Comparison of ENCODE assay signal across 14 cellular contexts in genomic region chr10:7389346-7389745, GRCh38. TPM values are rescaled to one million over a fixed set of nuclear protein-coding genes. Genes with fewer than 3 reads are reported as not detected.
A peak's percentile ranks its signal among the peaks of the same experiment; 100 is the strongest.
DNase-seq lines count a peak whose midpoint lies in the region; ATAC-seq and TF ChIP-seq lines count a peak whose summit lies in the region.
"Had no signal": no experiment of that assay in that cellular context is flagged by ENCODE, and none has a peak within 500 bp of the region (broad histone marks: within the 10 kb centered on the region; RNA-seq: fewer than 3 reads in every experiment).

No MANE protein-coding gene starts in this region.

- peak overlapping the region; percentile 59 for H3K4me3 Mint-ChIP-seq in activated naive CD4-positive, alpha-beta T cell treated with anti-CD3 and anti-CD28 coated beads, Interleukin-2, amount 50 U/mL, for 24 hours
- H3K4me3 Mint-ChIP-seq in activated CD8-positive, alpha-beta T cell treated with anti-CD3 and anti-CD28 coated beads for 36 hours: no peak overlapping the region

- intact Hi-C loops in activated CD8-positive, alpha-beta T cell treated with anti-CD3 and anti-CD28 coated beads for 36 hours (cut with micrococcal nuclease): no loop called here
- intact Hi-C loops in aorta (cut with DNase I): no loop called here

- no peaks in the 10 kb centered on the region for H3K27me3 Mint-ChIP-seq in activated naive CD4-positive, alpha-beta T cell treated with anti-CD3 and anti-CD28 coated beads, Interleukin-2, amount 50 U/mL, for 24 hours
- no peaks in the 10 kb centered on the region for H3K27me3 Mint-ChIP-seq in activated CD8-positive, alpha-beta T cell treated with anti-CD3 and anti-CD28 coated beads for 36 hours

- TF ChIP-seq CTCF in activated CD8-positive, alpha-beta T cell treated with anti-CD3 and anti-CD28 coated beads for 36 hours (IDR thresholded peaks at IDR 0.05): no peak

- peak overlapping the region; percentile 76 for H3K27ac Mint-ChIP-seq in activated naive CD4-positive, alpha-beta T cell treated with anti-CD3 and anti-CD28 coated beads, Interleukin-2, amount 50 U/mL, for 24 hours
- H3K27ac Mint-ChIP-seq in activated CD8-positive, alpha-beta T cell treated with anti-CD3 and anti-CD28 coated beads for 36 hours: peak overlapping the region; percentile 64

- no peaks in the 10 kb centered on the region for H3K4me1 ChIP-seq in aorta (ENCODE audit: control insufficient read depth in 1 of 2, insufficient read depth in 2 of 2, low read length in 2 of 2)
- H3K4me1 ChIP-seq: psoas muscle, thyroid gland had no signal

- peak; percentile 44 for ATAC-seq in GM21576 (IDR thresholded peaks at IDR 0.05; ENCODE audit: unreplicated experiment)
- no peak for ATAC-seq in activated CD8-positive, alpha-beta T cell treated with anti-CD3 and anti-CD28 coated beads for 36 hours
- no peak for ATAC-seq in aorta (ENCODE audit: low FRiP score)
- no peak for ATAC-seq in SK-N-SH treated with all-trans-retinoic acid at 6 μM for 48 hours
- ATAC-seq: psoas muscle had no signal

- no peaks in the 10 kb centered on the region for H3K9me3 Mint-ChIP-seq in activated naive CD4-positive, alpha-beta T cell treated with anti-CD3 and anti-CD28 coated beads, Interleukin-2, amount 50 U/mL, for 24 hours
- H3K9me3 Mint-ChIP-seq in activated CD8-positive, alpha-beta T cell treated with anti-CD3 and anti-CD28 coated beads for 36 hours: no peaks in the 10 kb centered on the region

- peaks cover 3% of the 10 kb centered on the region for H3K36me3 Mint-ChIP-seq in activated naive CD4-positive, alpha-beta T cell treated with anti-CD3 and anti-CD28 coated beads, Interleukin-2, amount 50 U/mL, for 24 hours
- peaks cover 6% of the 10 kb centered on the region for H3K36me3 Mint-ChIP-seq in activated CD8-positive, alpha-beta T cell treated with anti-CD3 and anti-CD28 coated beads for 36 hours (ENCODE audit: low read depth)

- H3K4me3 ChIP-seq in aorta (ENCODE audit: low read length in 2 of 2): no peak overlapping the region
- H3K4me3 ChIP-seq: psoas muscle, thyroid gland had no signal

- H3K9me3 ChIP-seq in aorta (ENCODE audit: control insufficient read depth, low read length): no peaks in the 10 kb centered on the region
- H3K9me3 ChIP-seq: psoas muscle, thyroid gland had no signal

- no peak overlapping the region for H3K27ac ChIP-seq in aorta (ENCODE audit: low read depth in 1 of 2, low read length in 2 of 2)
- H3K27ac ChIP-seq: psoas muscle, thyroid gland had no signal

- DNase-seq in activated naive CD4-positive, alpha-beta T cell treated with anti-CD3 and anti-CD28 coated beads, Interleukin-2, amount 50 U/mL, for 16 hours: no peak
- no peak for DNase-seq in activated CD8-positive, alpha-beta T cell treated with anti-CD3 and anti-CD28 coated beads for 36 hours
- DNase-seq in pons (ENCODE audit: low spot score) (peak; percentile 46), aorta (no peak)
- DNase-seq in activated CD4-positive, CD25-positive, alpha-beta regulatory T cell (lab: John Stamatoyannopoulos, UW): no peak
- DNase-seq: mesenchymal stem cell, NCI-H1092, NCI-H2081, NCI-H524, psoas muscle, thyroid gland had no signal

- CTCF ChIA-PET in activated CD8-positive, alpha-beta T cell treated with anti-CD3 and anti-CD28 coated beads for 36 hours (lab: Charles Lee): interaction anchor here (0.8 to 1.9 kb wide), 3 partner anchors 22 to 469 kb away, joined by 3 to 5 read pairs (median 4); no protein-coding TSS in a partner anchor

- no peaks in the 10 kb centered on the region for H3K27me3 ChIP-seq in aorta (ENCODE audit: control insufficient read depth in 1 of 2, insufficient read depth in 2 of 2, low read length in 1 of 2)
- H3K27me3 ChIP-seq: thyroid gland had no signal

- POLR2A ChIA-PET in activated CD8-positive, alpha-beta T cell treated with anti-CD3 and anti-CD28 coated beads for 36 hours (lab: Charles Lee): no interaction called here

- H3K36me3 ChIP-seq in aorta (ENCODE audit: control insufficient read depth in 1 of 2, insufficient read depth in 2 of 2, low read length in 1 of 2): no peaks in the 10 kb centered on the region
- H3K36me3 ChIP-seq: thyroid gland had no signal

- H3K4me1 Mint-ChIP-seq in activated naive CD4-positive, alpha-beta T cell treated with anti-CD3 and anti-CD28 coated beads, Interleukin-2, amount 50 U/mL, for 24 hours: peaks cover 89% of the 10 kb centered on the region
- peaks cover 52% of the 10 kb centered on the region for H3K4me1 Mint-ChIP-seq in activated CD8-positive, alpha-beta T cell treated with anti-CD3 and anti-CD28 coated beads for 36 hours (ENCODE audit: low read depth)

- 69 to 79% methylated on average over 2 of the region's 2 CpGs for WGBS in aorta, 2 donors

TF ChIP-seq in SK-N-SH treated with all-trans-retinoic acid at 6 μM for 48 hours, 23 proteins besides CTCF, POLR2A, EP300 and RAD21:
- no peak for TF ChIP-seq GLIS3 (CRISPR knock-in tag; IDR thresholded peaks at IDR 0.05)
- no peak for TF ChIP-seq CSDC2 (CRISPR knock-in tag; IDR thresholded peaks at IDR 0.05)
- TF ChIP-seq ZFP3 (CRISPR knock-in tag; IDR thresholded peaks at IDR 0.05): no peak
- TF ChIP-seq TOX (CRISPR knock-in tag; IDR thresholded peaks at IDR 0.05; ENCODE audit: borderline replicate concordance): no peak
- TF ChIP-seq ZNF70 (CRISPR knock-in tag; IDR thresholded peaks at IDR 0.05): no peak
- TF ChIP-seq POU6F1 (CRISPR knock-in tag; IDR thresholded peaks at IDR 0.05; ENCODE audit: borderline replicate concordance, low read depth): no peak
- TF ChIP-seq ZNF565 (CRISPR knock-in tag; conservative IDR thresholded peaks at IDR 0.05; ENCODE audit: low read depth): no peak
- TF ChIP-seq ARNTL (CRISPR knock-in tag; IDR thresholded peaks at IDR 0.05; ENCODE audit: borderline replicate concordance, low read depth): no peak
- TF ChIP-seq RARB (CRISPR knock-in tag; IDR thresholded peaks at IDR 0.05): no peak
- TF ChIP-seq, protein P1, sequence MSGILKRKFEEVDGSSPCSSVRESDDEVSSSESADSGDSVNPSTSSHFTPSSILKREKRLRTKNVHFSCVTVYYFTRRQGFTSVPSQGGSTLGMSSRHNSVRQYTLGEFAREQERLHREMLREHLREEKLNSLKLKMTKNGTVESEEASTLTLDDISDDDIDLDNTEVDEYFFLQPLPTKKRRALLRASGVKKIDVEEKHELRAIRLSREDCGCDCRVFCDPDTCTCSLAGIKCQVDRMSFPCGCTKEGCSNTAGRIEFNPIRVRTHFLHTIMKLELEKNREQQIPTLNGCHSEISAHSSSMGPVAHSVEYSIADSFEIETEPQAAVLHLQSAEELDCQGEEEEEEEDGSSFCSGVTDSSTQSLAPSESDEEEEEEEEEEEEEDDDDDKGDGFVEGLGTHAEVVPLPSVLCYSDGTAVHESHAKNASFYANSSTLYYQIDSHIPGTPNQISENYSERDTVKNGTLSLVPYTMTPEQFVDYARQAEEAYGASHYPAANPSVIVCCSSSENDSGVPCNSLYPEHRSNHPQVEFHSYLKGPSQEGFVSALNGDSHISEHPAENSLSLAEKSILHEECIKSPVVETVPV (CRISPR knock-in tag; IDR thresholded peaks at IDR 0.05): no peak

RNA-seq across cellular contexts. Expression of gene SFMBT2, which starts 21.5 kb away (rescaled TPM):
- total RNA-seq in activated CD8-positive, alpha-beta T cell treated with anti-CD3 and anti-CD28 coated beads for 36 hours: 10 to 100 TPM; 23.8 to 27.6 TPM
- total RNA-seq in aorta: 10 to 100 TPM in 1 of 2 donors, 1 to 10 TPM in 1; 9.2 to 20.3 TPM
- polyA plus RNA-seq in aorta: 1 to 10 TPM in 1 of 2 donors, under 1 TPM in 1; 0.36 to 1.1 TPM
